In genomic region chr9:1939466-1939865, GRCh38 we compare ENCODE assay signal across 14 cellular contexts.
DNase-seq lines count a peak whose midpoint lies in the region; ATAC-seq and TF ChIP-seq lines count a peak whose summit lies in the region.
"Had no signal": no experiment of that assay in that cellular context is flagged by ENCODE, and none has a peak within 500 bp of the region (broad histone marks: within the 10 kb centered on the region; RNA-seq: fewer than 3 reads in every experiment).

No MANE protein-coding gene starts in this region.

- peaks cover 26% of the 10 kb centered on the region for H3K4me1 Mint-ChIP-seq in stimulated activated memory B cell treated with anti-CD40 and anti-IgM and Interleukin-4, amounts not matched to agents 10 μg/mL and 1 μg/mL and 100 μg/mL, for 72 hours

- no peak overlapping the region for H2AFZ ChIP-seq in mammary epithelial cell (ENCODE audit: low read depth, low read length)
- H2AFZ ChIP-seq: parathyroid adenoma, PC-9 had no signal

- no peak overlapping the region for H3K4me2 ChIP-seq in mammary epithelial cell (ENCODE audit: insufficient read depth, low read depth, low read length)
- H3K4me2 ChIP-seq: PC-9, SK-N-SH had no signal

- no peaks in the 10 kb centered on the region for H3K27me3 ChIP-seq in mammary epithelial cell (ENCODE audit: insufficient read depth, low read length)

- H3K27me3 Mint-ChIP-seq in stimulated activated memory B cell treated with anti-CD40 and anti-IgM and Interleukin-4, amounts not matched to agents 10 μg/mL and 1 μg/mL and 100 μg/mL, for 72 hours = no peaks in the 10 kb centered on the region

- in situ Hi-C loops in mammary epithelial cell (cut with MboI; ENCODE audit: low sequenced_read_pairs in 2 of 2) = no loop called here

- H3K27ac Mint-ChIP-seq in stimulated activated memory B cell treated with anti-CD40 and anti-IgM and Interleukin-4, amounts not matched to agents 10 μg/mL and 1 μg/mL and 100 μg/mL, for 72 hours = peak overlapping the region; percentile 15
- H3K27ac Mint-ChIP-seq: activated T-helper 2 cell treated with anti-CD3 and anti-CD28 coated beads, Interferon-gamma antibody, Interleukin-2, Interleukin-4, amounts not matched to agents 10 μg/mL and 5 μg/mL and 100 μg/mL, durations not matched to agents 14 hours and 24 hours and 36 hours had no signal

- BruUV-seq in mammary epithelial cell (replicated peaks; lab: Mats Ljungman, UMichigan) = no TSS peak

- no peaks in the 10 kb centered on the region for H4K20me1 ChIP-seq in mammary epithelial cell (ENCODE audit: insufficient read depth, low read length)

- CTCF ChIA-PET in mammary epithelial cell (lab: Charles Lee; ENCODE audit: low non-redundant PET) = no interaction called here

- H3K9ac ChIP-seq in mammary epithelial cell (ENCODE audit: insufficient read depth, low read length) = no peak overlapping the region
- H3K9ac ChIP-seq: parathyroid adenoma, SK-N-SH had no signal

- H3K4me1 ChIP-seq in mammary epithelial cell (ENCODE audit: insufficient read depth, low read length) = no peaks in the 10 kb centered on the region
- H3K4me1 ChIP-seq: parathyroid adenoma had no signal

- no peak overlapping the region for H3K4me3 Mint-ChIP-seq in stimulated activated memory B cell treated with anti-CD40 and anti-IgM and Interleukin-4, amounts not matched to agents 10 μg/mL and 1 μg/mL and 100 μg/mL, for 72 hours

- H3K9me3 ChIP-seq in mammary epithelial cell (replicated peaks; ENCODE audit: insufficient read depth, low read length) = no peaks in the 10 kb centered on the region
- H3K9me3 ChIP-seq: SK-N-SH had no signal

- intact Hi-C loops in mammary epithelial cell (cut with micrococcal nuclease) = no loop called here

- no peak for TF ChIP-seq CTCF in mammary epithelial cell (conservative IDR thresholded peaks at IDR 0.05 in 1 of 2, IDR thresholded peaks at IDR 0.05 in 1 of 2; ENCODE audit: extremely low read depth in 1 of 2, insufficient read depth in 1 of 2, low read depth in 1 of 2, low read length in 2 of 2)

- H3K27ac ChIP-seq in mammary epithelial cell (ENCODE audit: insufficient read depth, low read depth, low read length) = no peak overlapping the region
- H3K27ac ChIP-seq: parathyroid adenoma, PC-9 had no signal

- H3K36me3 ChIP-seq in mammary epithelial cell (ENCODE audit: insufficient read depth, low read length) = no peaks in the 10 kb centered on the region

- dilution Hi-C loops in mammary epithelial cell (cut with HindIII; ENCODE audit: low sequenced_read_pairs) = no loop called here

- no peaks in the 10 kb centered on the region for H3K79me2 ChIP-seq in mammary epithelial cell (ENCODE audit: insufficient read depth, low read length)
- H3K79me2 ChIP-seq: parathyroid adenoma had no signal

- H3K4me3 ChIP-seq in mammary epithelial cell (replicated peaks in 1 of 3; ENCODE audit: insufficient read depth in 1 of 3, low read depth in 2 of 3, low read length in 3 of 3) = no peak overlapping the region
- H3K4me3 ChIP-seq: PC-9 had no signal

- H3K9me3 Mint-ChIP-seq in stimulated activated memory B cell treated with anti-CD40 and anti-IgM and Interleukin-4, amounts not matched to agents 10 μg/mL and 1 μg/mL and 100 μg/mL, for 72 hours = no peaks in the 10 kb centered on the region
- H3K9me3 Mint-ChIP-seq: activated T-helper 2 cell treated with anti-CD3 and anti-CD28 coated beads, Interferon-gamma antibody, Interleukin-2, Interleukin-4, amounts not matched to agents 10 μg/mL and 5 μg/mL and 100 μg/mL, durations not matched to agents 14 hours and 24 hours and 36 hours had no signal

- H3K36me3 Mint-ChIP-seq in stimulated activated memory B cell treated with anti-CD40 and anti-IgM and Interleukin-4, amounts not matched to agents 10 μg/mL and 1 μg/mL and 100 μg/mL, for 72 hours = no peaks in the 10 kb centered on the region

- ATAC-seq in GM18858 (IDR thresholded peaks at IDR 0.05; ENCODE audit: unreplicated experiment) (peak; percentile 36), GM21528 (IDR thresholded peaks at IDR 0.05; ENCODE audit: low FRiP score, unreplicated experiment) (peak; percentile 43), HG03354 (IDR thresholded peaks at IDR 0.05; ENCODE audit: poor library complexity, severe bottlenecking, unreplicated experiment) (peak; percentile 40)
- ATAC-seq in stimulated activated memory B cell treated with anti-CD40 and anti-IgM and Interleukin-4, amounts not matched to agents 10 μg/mL and 1 μg/mL and 100 μg/mL, for 72 hours = peak; percentile 55

- DNase-seq in DMS 273 treated with DMSO at 0.1 percent for 48 hours (lab: John Stamatoyannopoulos, UW) (no peak), mammary epithelial cell (no peak), dedifferentiated amniotic fluid mesenchymal stem cell (ENCODE audit: extremely low spot score) (no peak)
- DNase-seq: activated CD4-positive, CD25-positive, alpha-beta regulatory T cell treated with anti-CD3 and anti-CD28 coated beads, Interleukin-2, amount 50 U/mL, for 72 hours; GF-D8; PC-9; T-helper 9 cell had no signal

- 100% methylated on average over 1 of the region's 1 CpG for WGBS in mammary epithelial cell (ENCODE audit: low coverage, missing lambda C conversion rate)
